ENCODE assay signal across 8 cellular contexts in genomic region chr4:124713213-124713592, GRCh38. TPM values are rescaled to one million over a fixed set of nuclear protein-coding genes. Genes with fewer than 3 reads are reported as not detected.
DNase-seq lines count a peak whose midpoint lies in the region; ATAC-seq and TF ChIP-seq lines count a peak whose summit lies in the region.

No MANE protein-coding gene starts in this region.

- H3K9me3 ChIP-seq in Panc1 (ENCODE audit: control insufficient read depth, insufficient read depth, low read depth, low read length): no peaks in the 10 kb centered on the region

- peak; percentile 81 for ATAC-seq in Panc1

- BruUV-seq in Panc1 (replicated peaks; lab: Mats Ljungman, UMichigan): TSS peak; percentile 97

- H3K9ac ChIP-seq in rectal smooth muscle tissue (ENCODE audit: low read length): peak overlapping the region; percentile 84

- peaks cover 24% of the 10 kb centered on the region for H3K4me1 ChIP-seq in Panc1 (ENCODE audit: control insufficient read depth, insufficient read depth, low read length)
- H3K4me1 ChIP-seq in rectal smooth muscle tissue (ENCODE audit: control insufficient read depth, insufficient read depth, low read length): peaks cover 11% of the 10 kb centered on the region

- peaks cover 10% of the 10 kb centered on the region for H3K36me3 Mint-ChIP-seq in brain

- peaks cover 3% of the 10 kb centered on the region for H3K27me3 Mint-ChIP-seq in brain

- peak overlapping the region; percentile 54 to 81 for H3K4me3 ChIP-seq in Panc1 (ENCODE audit: low read depth in 2 of 2, low read length in 2 of 2)
- H3K4me3 ChIP-seq in iPS-11a (ENCODE audit: low read depth, low read length): peak overlapping the region; percentile 65
- H3K4me3 ChIP-seq in rectal smooth muscle tissue (ENCODE audit: low read length): peak overlapping the region; percentile 87

- intact Hi-C loops in Panc1 (cut with micrococcal nuclease; ENCODE audit: unreplicated experiment): loop anchor here (10.0 kb wide), 1 partner anchor 522 kb away; no protein-coding TSS in a partner anchor

- H3K4me1 Mint-ChIP-seq in brain: peaks cover 37% of the 10 kb centered on the region

- peak; percentile 20 for DNase-seq in DMS79 treated with DMSO at 0.1 percent for 48 hours (lab: John Stamatoyannopoulos, UW)
- peak; percentile 39 for DNase-seq in GM20000 (ENCODE audit: low spot score)
- peak; percentile 63 for DNase-seq in HPDE6-E6E7 (ENCODE audit: extremely low spot score)
- DNase-seq in Panc1 (ENCODE audit: low read depth, low spot score): no peak
- no peak for DNase-seq in retina

- peak overlapping the region; percentile 89 to 95 (median 90) for H3K4me3 Mint-ChIP-seq in brain

- H3K27ac ChIP-seq in Panc1 (ENCODE audit: low read length) (peak overlapping the region; percentile 96), rectal smooth muscle tissue (ENCODE audit: low read depth, low read length) (peak overlapping the region; percentile 96)

- CTCF ChIA-PET in Panc1 (lab: Charles Lee): no interaction called here

- in situ Hi-C loops in Panc1 (cut with HindIII; ENCODE audit: low pct_unique_long_range_greater_than_20kb, low sequenced_read_pairs): no loop called here

- peak overlapping the region in 4 of 5 experiments; percentile 99 to 100 (median 100) for H3K27ac Mint-ChIP-seq in brain

- H3K36me3 ChIP-seq in Panc1 (ENCODE audit: control insufficient read depth, insufficient read depth, low read length) (no peaks in the 10 kb centered on the region; the same call in 1 of the 2 replicates), rectal smooth muscle tissue (ENCODE audit: control insufficient read depth, insufficient read depth, low read length) (no peaks in the 10 kb centered on the region)

- POLR2A ChIA-PET in Panc1 (lab: Charles Lee): interaction anchor here (0.8 kb wide), 1 partner anchor 630 kb away, joined by 3 read pairs; no protein-coding TSS in a partner anchor

- no peaks in the 10 kb centered on the region for H3K9me3 Mint-ChIP-seq in brain

- no peaks in the 10 kb centered on the region for H3K27me3 ChIP-seq in Panc1 (ENCODE audit: control insufficient read depth, insufficient read depth, low read length)
- H3K27me3 ChIP-seq in rectal smooth muscle tissue (ENCODE audit: control insufficient read depth, insufficient read depth, low read length): no peaks in the 10 kb centered on the region

- TF ChIP-seq CTCF in GM20000 (IDR thresholded peaks at IDR 0.05; ENCODE audit: extremely low read depth, missing control alignments) (no peak), Panc1 (IDR thresholded peaks at IDR 0.05) (peak; percentile 55), brain (conservative IDR thresholded peaks at IDR 0.05) (peak; percentile 14 to 62)

RNA-seq across cellular contexts. Expression of gene ANKRD50, which starts 0.7 kb away (rescaled TPM):
- 14.3 TPM for total RNA-seq in Panc1 (2021; ENCODE audit: unreplicated experiment)
- polyA plus RNA-seq in Panc1 (2012; ENCODE audit: insufficient read length): 8.0 TPM
- 7.0 TPM for polyA plus RNA-seq in brain (ENCODE audit: insufficient read depth, low read depth, low replicate concordance)

Comparison
In these comparisons a context has a peak if more than half of its experiments do, and no peak if none do; other contexts are left out.
1. DNase-seq: peak in DMS79 treated with DMSO at 0.1 percent for 48 hours (single experiment), GM20000 (single experiment) and HPDE6-E6E7 (single experiment); none in Panc1 (single experiment) and retina (single experiment).
2. Peak in every context shown above with its lines, with median percentiles within 50 percentile points of each other: H3K4me3 ChIP-seq.